Comparison of ENCODE assay signal across 22 cellular contexts in genomic region chr2:164808776-164809175, GRCh38. TPM values are rescaled to one million over a fixed set of nuclear protein-coding genes. Genes with fewer than 3 reads are reported as not detected.
DNase-seq lines count a peak whose midpoint lies in the region; ATAC-seq, FAIRE-seq and TF ChIP-seq lines count a peak whose summit lies in the region.
"Had no signal": no experiment of that assay in that cellular context is flagged by ENCODE, and none has a peak within 500 bp of the region (broad histone marks: within the 10 kb centered on the region; RNA-seq: fewer than 3 reads in every experiment).

No MANE protein-coding gene starts in this region.

- H3K27me3 ChIP-seq in tibial nerve: no peaks in the 10 kb centered on the region
- H3K27me3 ChIP-seq: BLaER1 had no signal

- 12 to 15% methylated on average over 1 of the region's 1 CpG for WGBS in tibial nerve, 2 donors

- intact Hi-C loops in kidney (cut with DNase I): no loop called here

- TF ChIP-seq CTCF in kidney (IDR thresholded peaks at IDR 0.05; ENCODE audit: borderline replicate concordance, extremely low read depth, insufficient read depth) (no peak), tibial nerve (IDR thresholded peaks at IDR 0.05) (no peak)

- H3K27ac ChIP-seq in kidney (ENCODE audit: low read depth in 2 of 2, low read length in 2 of 2) (no peak overlapping the region), tibial nerve (peak overlapping the region in 3 of 4 donors; percentile 9 to 80 (median 78))
- H3K27ac ChIP-seq: 22Rv1, BLaER1 had no signal

- H3K4me3 ChIP-seq in kidney (ENCODE audit: low read length in 2 of 2): no peak overlapping the region
- H3K4me3 ChIP-seq in tibial nerve: no peak overlapping the region
- H3K4me3 ChIP-seq: BLaER1, thoracic aorta had no signal

- peak; percentile 36 for DNase-seq in NCI-H2171 treated with DMSO at 0.1 percent for 48 hours (lab: John Stamatoyannopoulos, UW)
- no peak for DNase-seq in NCI-H2171 (lab: John Stamatoyannopoulos, UW)
- peak; percentile 53 for DNase-seq in dedifferentiated amniotic fluid mesenchymal stem cell (ENCODE audit: extremely low spot score)
- no peak for DNase-seq in kidney
- DNase-seq in tibial nerve (ENCODE audit: low spot score in 2 of 2): no peak
- DNase-seq in activated T-cell treated with anti-CD3 and anti-CD28 coated beads, Interleukin-2, amount 50 U/mL, for 1 hour: no peak
- no peak for DNase-seq in GM12892 (ENCODE audit: insufficient read length)
- DNase-seq: activated CD4-positive, alpha-beta T cell treated with anti-CD3 and anti-CD28 coated beads for 48 hours; activated CD8-positive, alpha-beta memory T cell treated with anti-CD3 and anti-CD28 coated beads, Interleukin-2, amount 10 ng/mL, durations not matched to agents 7 days and 5 days; H7; left cardiac atrium; NCI-H1092 treated with DMSO at 0.1 percent for 48 hours; NCI-H2107; NCI-H526; retina had no signal

- TF ChIP-seq POLR2A in tibial nerve (IDR thresholded peaks at IDR 0.05) (no peak), GM12892 (IDR thresholded peaks at IDR 0.05; ENCODE audit: low read depth, low read length) (no peak)

- no peak overlapping the region for H3K9ac ChIP-seq in kidney (ENCODE audit: low read length in 2 of 2)
- H3K9ac ChIP-seq: BLaER1 had no signal

- peaks cover 0 to 4% of the 10 kb centered on the region in 2 donors for H3K4me1 ChIP-seq in kidney (ENCODE audit: control insufficient read depth in 1 of 2, insufficient read depth in 1 of 2, low read depth in 1 of 2, low read length in 2 of 2)
- peaks cover 4 to 63% (median 11%) of the 10 kb centered on the region in 4 donors for H3K4me1 ChIP-seq in tibial nerve
- H3K4me1 ChIP-seq: BLaER1 had no signal

- H3K9me3 ChIP-seq in kidney (ENCODE audit: control insufficient read depth in 1 of 2, low read length in 2 of 2): no peaks in the 10 kb centered on the region
- no peaks in the 10 kb centered on the region for H3K9me3 ChIP-seq in tibial nerve
- H3K9me3 ChIP-seq: BLaER1, thoracic aorta had no signal

- FAIRE-seq in kidney (lab: Jason Lieb, UNC): peak; percentile 13
- no peak for FAIRE-seq in GM12892 (lab: Jason Lieb, UNC)
- FAIRE-seq: GM19239 had no signal

- no peak for TF ChIP-seq EP300 in tibial nerve (IDR thresholded peaks at IDR 0.05)

- H3K36me3 ChIP-seq in kidney (ENCODE audit: control insufficient read depth in 1 of 2, insufficient read depth in 2 of 2, low read length in 2 of 2): no peaks in the 10 kb centered on the region
- H3K36me3 ChIP-seq in tibial nerve: no peaks in the 10 kb centered on the region
- H3K36me3 ChIP-seq: BLaER1, thoracic aorta had no signal

- no peak for ATAC-seq in HG03025 (IDR thresholded peaks at IDR 0.05; ENCODE audit: low FRiP score, unreplicated experiment)
- ATAC-seq: activated CD8-positive, alpha-beta memory T cell treated with anti-CD3 and anti-CD28 coated beads, Interleukin-2, amount 10 ng/mL, durations not matched to agents 7 days and 5 days; left cardiac atrium; stimulated activated effector memory CD8-positive, alpha-beta T cell treated with anti-CD3 and anti-CD28 coated beads, Interleukin-12 subunit alpha, Interleukin-12 subunit beta, amount 100 ng/mL, for 72 hours had no signal

RNA-seq across cellular contexts. Expression of gene COBLL1, which starts 32.8 kb away (rescaled TPM):
- total RNA-seq in kidney: 205 TPM
- polyA plus RNA-seq in kidney (ENCODE audit: insufficient read depth, low read depth, low replicate concordance): 39.7 TPM
- total RNA-seq in tibial nerve: 100 to 1,000 TPM; 117 to 190 (median 146) TPM
- polyA plus RNA-seq in GM12892 (2012; ENCODE audit: missing spikeins): not detected
- total RNA-seq: activated CD8-positive, alpha-beta memory T cell treated with anti-CD3 and anti-CD28 coated beads, Interleukin-2, amount 10 ng/mL, durations not matched to agents 7 days and 5 days; G401 had no signal

Comparison
In these comparisons a context has a peak if more than half of its experiments do, and no peak if none do; other contexts are left out.
1. DNase-seq: peak in NCI-H2171 treated with DMSO at 0.1 percent for 48 hours (single experiment) and dedifferentiated amniotic fluid mesenchymal stem cell (single experiment); none in NCI-H2171 (single experiment), kidney (single experiment), tibial nerve (0 of 2), activated T-cell treated with anti-CD3 and anti-CD28 coated beads, Interleukin-2, amount 50 U/mL, for 1 hour (single experiment) and GM12892 (single experiment).
2. H3K27ac ChIP-seq: peak in tibial nerve (3 of 4); none in kidney (0 of 2).